ENCODE assay signal across 9 cellular contexts in the genomic region with DNA sequence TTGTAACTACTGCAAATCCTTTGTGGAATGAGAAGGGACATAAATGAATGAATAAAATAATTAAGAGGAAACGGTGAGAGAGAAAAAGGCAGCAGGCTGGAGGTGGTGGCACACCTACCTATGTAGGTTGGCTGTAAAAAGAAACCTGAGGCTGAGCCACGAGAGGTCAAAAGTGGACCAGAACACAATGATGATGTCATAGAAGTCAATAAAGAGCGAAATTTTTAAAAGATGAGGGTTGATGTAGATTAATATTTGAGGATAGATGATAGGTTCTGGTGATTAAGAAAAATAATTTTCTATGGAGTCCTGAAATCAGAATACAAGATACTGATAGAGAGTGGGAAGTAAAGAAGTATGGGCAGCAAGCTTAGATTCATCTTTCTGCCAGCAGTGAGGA. TPM values are rescaled to one million over a fixed set of nuclear protein-coding genes. Genes with fewer than 3 reads are reported as not detected.
"Had no signal": no experiment of that assay in that cellular context is flagged by ENCODE, and none has a peak within 500 bp of the region (broad histone marks: within the 10 kb centered on the region; RNA-seq: fewer than 3 reads in every experiment).

No MANE protein-coding gene starts in this region.

- H3K4me3 ChIP-seq: GM12878 had no signal

- DNase-seq: GDM1, GF-D8 had no signal

- FAIRE-seq: G401.6, GM12878, GM12891, GM12892, GM18507, GM19239 had no signal

- ATAC-seq: GM12878 had no signal

RNA-seq across cellular contexts. Expression of gene TRPC5OS, which starts 1.7 kb away (rescaled TPM):
- total RNA-seq: G401 had no signal
